Comparison of ENCODE assay signal across 1 cellular context in the genomic region with DNA sequence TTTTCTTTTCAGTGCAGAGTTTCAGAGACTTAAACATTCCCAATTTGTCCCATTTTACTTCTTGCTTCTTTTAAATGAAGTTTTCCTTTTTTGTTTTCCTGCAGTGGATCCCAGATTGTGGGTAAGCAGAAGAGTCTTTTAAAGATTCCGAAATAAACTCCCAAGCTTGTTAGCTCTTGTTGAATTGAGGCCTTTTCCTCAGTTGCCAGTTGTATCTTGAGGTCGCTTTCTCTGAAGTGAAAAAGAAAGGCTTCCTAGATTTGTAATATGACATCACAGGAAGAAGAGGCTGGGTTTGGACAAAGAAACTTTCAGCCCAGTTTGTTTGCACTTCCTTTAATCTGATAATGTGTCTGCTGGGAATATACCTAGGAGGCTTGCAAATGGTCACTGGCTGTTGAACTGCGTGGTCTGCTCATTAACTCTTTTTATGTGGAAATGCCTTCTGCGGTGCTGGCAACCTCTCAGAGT.
TF ChIP-seq lines count a peak whose summit lies in the region.

A gene with protein sequence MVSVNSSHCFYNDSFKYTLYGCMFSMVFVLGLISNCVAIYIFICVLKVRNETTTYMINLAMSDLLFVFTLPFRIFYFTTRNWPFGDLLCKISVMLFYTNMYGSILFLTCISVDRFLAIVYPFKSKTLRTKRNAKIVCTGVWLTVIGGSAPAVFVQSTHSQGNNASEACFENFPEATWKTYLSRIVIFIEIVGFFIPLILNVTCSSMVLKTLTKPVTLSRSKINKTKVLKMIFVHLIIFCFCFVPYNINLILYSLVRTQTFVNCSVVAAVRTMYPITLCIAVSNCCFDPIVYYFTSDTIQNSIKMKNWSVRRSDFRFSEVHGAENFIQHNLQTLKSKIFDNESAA (minus strand): TSS at position 233 of the 471 bp plus-strand sequence. CDS start 690 bp downstream, outside the sequence.

TF ChIP-seq in HepG2, 621 proteins besides CTCF, POLR2A, EP300 and RAD21 (continued from another document and continues in another):
- TF ChIP-seq, protein P1, sequence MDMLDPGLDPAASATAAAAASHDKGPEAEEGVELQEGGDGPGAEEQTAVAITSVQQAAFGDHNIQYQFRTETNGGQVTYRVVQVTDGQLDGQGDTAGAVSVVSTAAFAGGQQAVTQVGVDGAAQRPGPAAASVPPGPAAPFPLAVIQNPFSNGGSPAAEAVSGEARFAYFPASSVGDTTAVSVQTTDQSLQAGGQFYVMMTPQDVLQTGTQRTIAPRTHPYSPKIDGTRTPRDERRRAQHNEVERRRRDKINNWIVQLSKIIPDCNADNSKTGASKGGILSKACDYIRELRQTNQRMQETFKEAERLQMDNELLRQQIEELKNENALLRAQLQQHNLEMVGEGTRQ (IDR thresholded peaks at IDR 0.05; ENCODE audit: low read depth, low read length) = no peak
- TF ChIP-seq, protein P1 (CRISPR knock-in tag; IDR thresholded peaks at IDR 0.05; ENCODE audit: borderline replicate concordance) = no peak
- TF ChIP-seq GABPA (IDR thresholded peaks at IDR 0.05; ENCODE audit: low read depth, low read length) (no peak), GABPA (CRISPR knock-in tag; IDR thresholded peaks at IDR 0.05; ENCODE audit: low read depth) (peak; percentile 78), DNMT3B (CRISPR knock-in tag; conservative IDR thresholded peaks at IDR 0.05) (no peak), SIN3A (IDR thresholded peaks at IDR 0.05; ENCODE audit: borderline replicate concordance, low read depth, low read length) (peak; percentile 58; the same call in 1 of the 2 replicates), ZSCAN9 (CRISPR knock-in tag; IDR thresholded peaks at IDR 0.05; ENCODE audit: borderline replicate concordance) (0 out of 2 replicates have a peak, but pooled peaks have one; percentile 19), ZNF883 (CRISPR knock-in tag; IDR thresholded peaks at IDR 0.05; ENCODE audit: not compliant biosample characterization) (no peak), NFYC (CRISPR knock-in tag; IDR thresholded peaks at IDR 0.05) (0 out of 2 replicates have a peak, but pooled peaks have one; percentile 7), ZNF780A (CRISPR knock-in tag; IDR thresholded peaks at IDR 0.05) (no peak), MED13 (CRISPR knock-in tag; IDR thresholded peaks at IDR 0.05) (no peak), SMAD3 (CRISPR knock-in tag; IDR thresholded peaks at IDR 0.05) (peak; percentile 62; the same call in 1 of the 2 replicates), GATAD2A (CRISPR knock-in tag; IDR thresholded peaks at IDR 0.05) (peak; percentile 85), NFRKB (IDR thresholded peaks at IDR 0.05) (no peak), HMG20A (CRISPR knock-in tag; IDR thresholded peaks at IDR 0.05; ENCODE audit: borderline replicate concordance) (peak; percentile 81; the same call in 1 of the 2 replicates), TMF1 (CRISPR knock-in tag; IDR thresholded peaks at IDR 0.05; ENCODE audit: low read depth) (no peak), KDM6A (CRISPR knock-in tag; IDR thresholded peaks at IDR 0.05; ENCODE audit: low read depth) (0 out of 2 replicates have a peak, but pooled peaks have one; percentile 18), ZNF34 (CRISPR knock-in tag; IDR thresholded peaks at IDR 0.05; ENCODE audit: borderline replicate concordance) (no peak), SYNCRIP (IDR thresholded peaks at IDR 0.05; ENCODE audit: insufficient read depth, low read depth, low read length) (no peak), SAP130 (CRISPR knock-in tag; IDR thresholded peaks at IDR 0.05; ENCODE audit: low read depth) (peak; percentile 92), SMAD9 (CRISPR knock-in tag; IDR thresholded peaks at IDR 0.05) (no peak), RBFOX2 (IDR thresholded peaks at IDR 0.05; ENCODE audit: low read depth, low read length) (no peak), DR1 (CRISPR knock-in tag; IDR thresholded peaks at IDR 0.05) (no peak), ZBTB21 (CRISPR knock-in tag; IDR thresholded peaks at IDR 0.05) (peak; percentile 88), NFE2 (CRISPR knock-in tag; IDR thresholded peaks at IDR 0.05) (no peak), ZNF772 (CRISPR knock-in tag; IDR thresholded peaks at IDR 0.05) (no peak; the same call in 1 of the 2 replicates), BHLHE40 (IDR thresholded peaks at IDR 0.05; ENCODE audit: low read length) (no peak), POLR2G (IDR thresholded peaks at IDR 0.05; ENCODE audit: low read depth, low read length) (peak; percentile 88), ATF7-NPFF (CRISPR knock-in tag; IDR thresholded peaks at IDR 0.05; ENCODE audit: low read depth) (no peak), CEBPG (CRISPR knock-in tag; IDR thresholded peaks at IDR 0.05) (peak; percentile 42), CHCHD3 (CRISPR knock-in tag; IDR thresholded peaks at IDR 0.05) (no peak), ZNF850 (CRISPR knock-in tag; conservative IDR thresholded peaks at IDR 0.05) (no peak), ZNF562 (CRISPR knock-in tag; IDR thresholded peaks at IDR 0.05; ENCODE audit: borderline replicate concordance) (no peak), MAZ (IDR thresholded peaks at IDR 0.05; ENCODE audit: borderline replicate concordance, low read depth, low read length) (no peak), MAZ (CRISPR knock-in tag; IDR thresholded peaks at IDR 0.05; ENCODE audit: low read depth) (no peak), ZNF12 (CRISPR knock-in tag; IDR thresholded peaks at IDR 0.05) (peak; percentile 30; the same call in 1 of the 2 replicates)
- TF ChIP-seq, protein P2, sequence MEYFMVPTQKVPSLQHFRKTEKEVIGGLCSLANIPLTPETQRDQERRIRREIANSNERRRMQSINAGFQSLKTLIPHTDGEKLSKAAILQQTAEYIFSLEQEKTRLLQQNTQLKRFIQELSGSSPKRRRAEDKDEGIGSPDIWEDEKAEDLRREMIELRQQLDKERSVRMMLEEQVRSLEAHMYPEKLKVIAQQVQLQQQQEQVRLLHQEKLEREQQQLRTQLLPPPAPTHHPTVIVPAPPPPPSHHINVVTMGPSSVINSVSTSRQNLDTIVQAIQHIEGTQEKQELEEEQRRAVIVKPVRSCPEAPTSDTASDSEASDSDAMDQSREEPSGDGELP (IDR thresholded peaks at IDR 0.05; ENCODE audit: borderline replicate concordance, low read depth) = no peak
- TF ChIP-seq, protein P3, sequence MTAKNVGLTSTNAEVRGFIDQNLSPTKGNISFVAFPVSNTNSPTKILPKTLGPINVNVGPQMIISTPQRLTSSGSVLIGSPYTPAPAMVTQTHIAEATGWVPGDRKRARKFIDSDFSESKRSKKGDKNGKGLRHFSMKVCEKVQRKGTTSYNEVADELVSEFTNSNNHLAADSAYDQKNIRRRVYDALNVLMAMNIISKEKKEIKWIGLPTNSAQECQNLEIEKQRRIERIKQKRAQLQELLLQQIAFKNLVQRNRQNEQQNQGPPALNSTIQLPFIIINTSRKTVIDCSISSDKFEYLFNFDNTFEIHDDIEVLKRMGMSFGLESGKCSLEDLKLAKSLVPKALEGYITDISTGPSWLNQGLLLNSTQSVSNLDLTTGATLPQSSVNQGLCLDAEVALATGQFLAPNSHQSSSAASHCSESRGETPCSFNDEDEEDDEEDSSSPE (CRISPR knock-in tag; IDR thresholded peaks at IDR 0.05) = no peak
- TF ChIP-seq, protein P4, sequence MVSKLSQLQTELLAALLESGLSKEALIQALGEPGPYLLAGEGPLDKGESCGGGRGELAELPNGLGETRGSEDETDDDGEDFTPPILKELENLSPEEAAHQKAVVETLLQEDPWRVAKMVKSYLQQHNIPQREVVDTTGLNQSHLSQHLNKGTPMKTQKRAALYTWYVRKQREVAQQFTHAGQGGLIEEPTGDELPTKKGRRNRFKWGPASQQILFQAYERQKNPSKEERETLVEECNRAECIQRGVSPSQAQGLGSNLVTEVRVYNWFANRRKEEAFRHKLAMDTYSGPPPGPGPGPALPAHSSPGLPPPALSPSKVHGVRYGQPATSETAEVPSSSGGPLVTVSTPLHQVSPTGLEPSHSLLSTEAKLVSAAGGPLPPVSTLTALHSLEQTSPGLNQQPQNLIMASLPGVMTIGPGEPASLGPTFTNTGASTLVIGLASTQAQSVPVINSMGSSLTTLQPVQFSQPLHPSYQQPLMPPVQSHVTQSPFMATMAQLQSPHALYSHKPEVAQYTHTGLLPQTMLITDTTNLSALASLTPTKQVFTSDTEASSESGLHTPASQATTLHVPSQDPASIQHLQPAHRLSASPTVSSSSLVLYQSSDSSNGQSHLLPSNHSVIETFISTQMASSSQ (IDR thresholded peaks at IDR 0.05; ENCODE audit: low read depth) = 0 out of 2 replicates have a peak, but pooled peaks have one; percentile 14
- TF ChIP-seq, protein P4 (CRISPR knock-in tag; IDR thresholded peaks at IDR 0.05; ENCODE audit: borderline replicate concordance) = peak; percentile 43; the same call in 1 of the 2 replicates
- TF ChIP-seq, protein P5, sequence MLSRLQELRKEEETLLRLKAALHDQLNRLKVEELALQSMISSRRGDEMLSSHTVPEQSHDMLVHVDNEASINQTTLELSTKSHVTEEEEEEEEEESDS (CRISPR knock-in tag; IDR thresholded peaks at IDR 0.05; ENCODE audit: borderline replicate concordance) = no peak
- TF ChIP-seq, protein P6, sequence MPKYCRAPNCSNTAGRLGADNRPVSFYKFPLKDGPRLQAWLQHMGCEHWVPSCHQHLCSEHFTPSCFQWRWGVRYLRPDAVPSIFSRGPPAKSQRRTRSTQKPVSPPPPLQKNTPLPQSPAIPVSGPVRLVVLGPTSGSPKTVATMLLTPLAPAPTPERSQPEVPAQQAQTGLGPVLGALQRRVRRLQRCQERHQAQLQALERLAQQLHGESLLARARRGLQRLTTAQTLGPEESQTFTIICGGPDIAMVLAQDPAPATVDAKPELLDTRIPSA (CRISPR knock-in tag; IDR thresholded peaks at IDR 0.05; ENCODE audit: borderline replicate concordance) = no peak
- TF ChIP-seq, protein P7, sequence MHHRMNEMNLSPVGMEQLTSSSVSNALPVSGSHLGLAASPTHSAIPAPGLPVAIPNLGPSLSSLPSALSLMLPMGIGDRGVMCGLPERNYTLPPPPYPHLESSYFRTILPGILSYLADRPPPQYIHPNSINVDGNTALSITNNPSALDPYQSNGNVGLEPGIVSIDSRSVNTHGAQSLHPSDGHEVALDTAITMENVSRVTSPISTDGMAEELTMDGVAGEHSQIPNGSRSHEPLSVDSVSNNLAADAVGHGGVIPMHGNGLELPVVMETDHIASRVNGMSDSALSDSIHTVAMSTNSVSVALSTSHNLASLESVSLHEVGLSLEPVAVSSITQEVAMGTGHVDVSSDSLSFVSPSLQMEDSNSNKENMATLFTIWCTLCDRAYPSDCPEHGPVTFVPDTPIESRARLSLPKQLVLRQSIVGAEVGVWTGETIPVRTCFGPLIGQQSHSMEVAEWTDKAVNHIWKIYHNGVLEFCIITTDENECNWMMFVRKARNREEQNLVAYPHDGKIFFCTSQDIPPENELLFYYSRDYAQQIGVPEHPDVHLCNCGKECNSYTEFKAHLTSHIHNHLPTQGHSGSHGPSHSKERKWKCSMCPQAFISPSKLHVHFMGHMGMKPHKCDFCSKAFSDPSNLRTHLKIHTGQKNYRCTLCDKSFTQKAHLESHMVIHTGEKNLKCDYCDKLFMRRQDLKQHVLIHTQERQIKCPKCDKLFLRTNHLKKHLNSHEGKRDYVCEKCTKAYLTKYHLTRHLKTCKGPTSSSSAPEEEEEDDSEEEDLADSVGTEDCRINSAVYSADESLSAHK (CRISPR knock-in tag; IDR thresholded peaks at IDR 0.05; ENCODE audit: borderline replicate concordance) = no peak
- TF ChIP-seq, protein P8, sequence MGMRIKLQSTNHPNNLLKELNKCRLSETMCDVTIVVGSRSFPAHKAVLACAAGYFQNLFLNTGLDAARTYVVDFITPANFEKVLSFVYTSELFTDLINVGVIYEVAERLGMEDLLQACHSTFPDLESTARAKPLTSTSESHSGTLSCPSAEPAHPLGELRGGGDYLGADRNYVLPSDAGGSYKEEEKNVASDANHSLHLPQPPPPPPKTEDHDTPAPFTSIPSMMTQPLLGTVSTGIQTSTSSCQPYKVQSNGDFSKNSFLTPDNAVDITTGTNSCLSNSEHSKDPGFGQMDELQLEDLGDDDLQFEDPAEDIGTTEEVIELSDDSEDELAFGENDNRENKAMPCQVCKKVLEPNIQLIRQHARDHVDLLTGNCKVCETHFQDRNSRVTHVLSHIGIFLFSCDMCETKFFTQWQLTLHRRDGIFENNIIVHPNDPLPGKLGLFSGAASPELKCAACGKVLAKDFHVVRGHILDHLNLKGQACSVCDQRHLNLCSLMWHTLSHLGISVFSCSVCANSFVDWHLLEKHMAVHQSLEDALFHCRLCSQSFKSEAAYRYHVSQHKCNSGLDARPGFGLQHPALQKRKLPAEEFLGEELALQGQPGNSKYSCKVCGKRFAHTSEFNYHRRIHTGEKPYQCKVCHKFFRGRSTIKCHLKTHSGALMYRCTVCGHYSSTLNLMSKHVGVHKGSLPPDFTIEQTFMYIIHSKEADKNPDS (CRISPR knock-in tag; IDR thresholded peaks at IDR 0.05) = no peak
- TF ChIP-seq, protein P9, sequence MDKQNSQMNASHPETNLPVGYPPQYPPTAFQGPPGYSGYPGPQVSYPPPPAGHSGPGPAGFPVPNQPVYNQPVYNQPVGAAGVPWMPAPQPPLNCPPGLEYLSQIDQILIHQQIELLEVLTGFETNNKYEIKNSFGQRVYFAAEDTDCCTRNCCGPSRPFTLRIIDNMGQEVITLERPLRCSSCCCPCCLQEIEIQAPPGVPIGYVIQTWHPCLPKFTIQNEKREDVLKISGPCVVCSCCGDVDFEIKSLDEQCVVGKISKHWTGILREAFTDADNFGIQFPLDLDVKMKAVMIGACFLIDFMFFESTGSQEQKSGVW (CRISPR knock-in tag; IDR thresholded peaks at IDR 0.05; ENCODE audit: borderline replicate concordance) = no peak
